ENCODE assay signal across 16 cellular contexts in the genomic region with DNA sequence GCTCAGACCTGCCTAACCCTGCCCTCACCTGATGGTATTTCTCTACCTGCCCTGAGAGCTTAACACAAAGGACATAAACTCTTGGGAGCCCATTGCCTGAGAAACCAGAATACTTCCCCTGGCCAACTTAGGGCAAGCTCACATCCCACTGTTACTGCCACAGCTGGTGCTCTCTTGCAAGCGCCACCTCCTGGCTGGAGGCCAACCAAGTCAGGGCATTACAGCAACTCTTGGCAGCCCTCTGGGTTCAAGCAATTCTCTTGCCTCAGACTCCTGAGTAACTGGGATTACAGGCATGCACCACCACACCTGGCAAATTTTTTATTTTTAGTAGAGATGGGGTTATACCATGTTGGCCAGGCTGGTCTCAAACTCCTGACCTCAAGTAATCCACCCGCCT.
"Had no signal": no experiment of that assay in that cellular context is flagged by ENCODE, and none has a peak within 500 bp of the region (broad histone marks: within the 10 kb centered on the region; RNA-seq: fewer than 3 reads in every experiment).

No MANE protein-coding gene starts in this region.

- H3K4me1 Mint-ChIP-seq: nephron progenitor cell had no signal

- H3K27ac Mint-ChIP-seq: activated naive CD8-positive, alpha-beta T cell; effector memory CD8-positive, alpha-beta T cell; nephron progenitor cell had no signal

- DNase-seq: activated CD8-positive, alpha-beta memory T cell treated with anti-CD3 and anti-CD28 coated beads for 24 hours; activated CD8-positive, alpha-beta memory T cell treated with anti-CD3 and anti-CD28 coated beads, Interleukin-2, amount 50 U/mL, for 48 hours; activated gamma-delta T cell; amygdala; effector memory CD8-positive, alpha-beta T cell; esophagus squamous epithelium; heart right ventricle; kidney glomerular epithelial cell; left ventricle myocardium inferior; mammary epithelial cell; nephron progenitor cell; nucleus accumbens; sigmoid colon; stimulated activated naive CD4-positive, alpha-beta T cell treated with Interleukin-2 at 50 U/mL for 16 hours; thyroid gland had no signal

- H3K27me3 ChIP-seq: esophagus squamous epithelium, heart right ventricle, sigmoid colon, thyroid gland had no signal

- H3K4me3 Mint-ChIP-seq: activated naive CD8-positive, alpha-beta T cell; effector memory CD8-positive, alpha-beta T cell; nephron progenitor cell had no signal

- H3K9me3 ChIP-seq: thyroid gland had no signal

- H3K27ac ChIP-seq: esophagus squamous epithelium, heart right ventricle, left ventricle myocardium inferior, sigmoid colon, thyroid gland had no signal

- H3K27me3 Mint-ChIP-seq: activated naive CD8-positive, alpha-beta T cell; effector memory CD8-positive, alpha-beta T cell had no signal

- H3K36me3 ChIP-seq: esophagus squamous epithelium, heart right ventricle, left ventricle myocardium inferior, sigmoid colon, thyroid gland had no signal

- H3K4me1 ChIP-seq: esophagus squamous epithelium, heart right ventricle, left ventricle myocardium inferior, sigmoid colon, thyroid gland had no signal

- H3K4me3 ChIP-seq: esophagus squamous epithelium, heart right ventricle, left ventricle myocardium inferior, sigmoid colon, thyroid gland had no signal

- ATAC-seq: effector memory CD8-positive, alpha-beta T cell; heart right ventricle had no signal
